8 cellular contexts compared by ENCODE assay signal in genomic region chr20:53827996-53828672, GRCh38.
DNase-seq lines count a peak whose midpoint lies in the region; ATAC-seq, FAIRE-seq and TF ChIP-seq lines count a peak whose summit lies in the region.

No MANE protein-coding gene starts in this region.

- ATAC-seq in GM18519 (IDR thresholded peaks at IDR 0.05; ENCODE audit: low FRiP score, unreplicated experiment) (no peak), GM21723 (IDR thresholded peaks at IDR 0.05; ENCODE audit: unreplicated experiment) (no peak)

- DNase-seq in G401 (ENCODE audit: low spot score) (peak; percentile 23), RCC 7860 (ENCODE audit: low spot score) (peak; percentile 97), epithelial cell of esophagus (ENCODE audit: low read depth) (peak; percentile 95), non-pigmented ciliary epithelial cell (ENCODE audit: low read depth) (peak; percentile 100), NCI-H774 (lab: John Stamatoyannopoulos, UW) (no peak)
- no peak for DNase-seq in effector CD8-positive, alpha-beta T cell (lab: John Stamatoyannopoulos, UW)

- in situ Hi-C loops in G401 (cut with HindIII; ENCODE audit: low sequenced_read_pairs), result no loop called here

- FAIRE-seq in RCC 7860 (lab: Jason Lieb, UNC), result peak; percentile 97

- TF ChIP-seq CTCF in epithelial cell of esophagus (IDR thresholded peaks at IDR 0.05; ENCODE audit: insufficient read depth, low read depth, low read length, missing control alignments), result no peak

- no peak overlapping the region for H3K4me3 ChIP-seq in epithelial cell of esophagus (ENCODE audit: low read length)

Comparison
In these comparisons a context has a peak if more than half of its experiments do, and no peak if none do; other contexts are left out.
1. DNase-seq: peak in G401 (single experiment), RCC 7860 (single experiment), epithelial cell of esophagus (single experiment) and non-pigmented ciliary epithelial cell (single experiment); none in effector CD8-positive, alpha-beta T cell (single experiment) and NCI-H774 (single experiment).